In the genomic region with DNA sequence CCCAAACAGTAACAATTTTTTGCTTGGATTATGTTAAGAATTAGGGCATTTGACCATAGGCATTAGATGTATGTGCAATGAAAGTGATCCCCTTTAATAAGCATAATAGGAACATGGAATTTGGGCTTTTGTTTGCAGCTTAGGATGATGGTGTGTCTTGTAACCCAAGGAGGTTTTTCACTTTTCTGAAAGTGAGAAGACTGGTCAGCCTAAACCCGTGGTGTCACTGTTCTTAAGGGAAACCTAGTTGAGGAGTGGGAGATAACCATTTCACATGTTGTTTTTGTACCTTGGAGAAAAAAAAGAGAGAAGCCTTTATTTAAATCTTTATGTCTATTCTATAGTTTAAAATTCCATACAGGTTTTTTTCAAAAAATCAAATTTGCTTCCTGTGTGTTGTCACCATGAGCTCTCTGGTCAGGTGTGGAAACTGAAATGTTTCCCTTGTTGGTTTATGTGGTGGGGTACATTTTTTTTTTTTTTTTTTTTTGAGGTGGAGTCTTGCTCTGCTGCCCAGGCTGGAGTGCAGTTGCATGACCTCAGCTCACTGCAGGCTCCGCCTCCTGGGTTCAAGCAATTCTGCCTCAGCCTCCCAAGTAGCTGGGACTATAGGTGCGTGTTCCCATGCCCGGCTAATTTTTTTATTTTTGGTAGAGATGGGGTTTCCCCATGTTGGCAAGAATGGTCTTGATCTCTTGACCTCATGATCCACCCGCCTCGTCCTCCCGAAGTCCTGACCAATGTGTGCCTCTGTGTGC, we compare ENCODE assay signal across 10 cellular contexts. TPM values are rescaled to one million over a fixed set of nuclear protein-coding genes. Genes with fewer than 3 reads are reported as not detected.
DNase-seq lines count a peak whose midpoint lies in the region; ATAC-seq, FAIRE-seq and TF ChIP-seq lines count a peak whose summit lies in the region.
"Had no signal": no experiment of that assay in that cellular context is flagged by ENCODE, and none has a peak within 500 bp of the region (broad histone marks: within the 10 kb centered on the region; RNA-seq: fewer than 3 reads in every experiment).

No MANE protein-coding gene starts in this region.

- FAIRE-seq in RCC 7860 (lab: Jason Lieb, UNC), result no peak

- no peaks in the 10 kb centered on the region for H3K4me1 ChIP-seq in PC-3 (ENCODE audit: insufficient read depth, low read length)

- POLR2A ChIA-PET in PC-3 (lab: Charles Lee; ENCODE audit: unreplicated experiment), result no interaction called here

- H3K27me3 Mint-ChIP-seq in osteocyte (ENCODE audit: unreplicated experiment), result no peaks in the 10 kb centered on the region

- no peaks in the 10 kb centered on the region for H3K9me3 ChIP-seq in PC-3 (ENCODE audit: low read length)
- H3K9me3 ChIP-seq: thoracic aorta had no signal

- H3K4me3 ChIP-seq in GM12865 (ENCODE audit: low read depth, low read length) (no peak overlapping the region), PC-3 (ENCODE audit: low read length) (no peak overlapping the region)
- H3K4me3 ChIP-seq: thoracic aorta had no signal

- CTCF ChIA-PET in PC-3 (lab: Charles Lee), result no interaction called here

- H3K27ac Mint-ChIP-seq in osteocyte (ENCODE audit: unreplicated experiment), result no peak overlapping the region

- no TSS peak for BruUV-seq in PC-3 (replicated peaks; lab: Mats Ljungman, UMichigan)

- H3K9me2 ChIP-seq in PC-3 (replicated peaks; ENCODE audit: low read length), result no peaks in the 10 kb centered on the region

- H3K4me1 Mint-ChIP-seq in osteocyte (ENCODE audit: unreplicated experiment), result peaks cover 8% of the 10 kb centered on the region

- H2AFZ ChIP-seq in PC-3 (ENCODE audit: low read length), result no peak overlapping the region

- H3K9ac ChIP-seq in PC-3 (ENCODE audit: low read length), result no peak overlapping the region

- no peak for TF ChIP-seq CTCF in GM12865 (IDR thresholded peaks at IDR 0.05; ENCODE audit: insufficient read depth, low read depth, low read length, missing control alignments)
- TF ChIP-seq CTCF in PC-3 (conservative IDR thresholded peaks at IDR 0.05; ENCODE audit: low read depth, low read length), result no peak
- no peak for TF ChIP-seq CTCF in osteocyte (IDR thresholded peaks at IDR 0.05)

- H3K9me3 Mint-ChIP-seq in osteocyte (ENCODE audit: unreplicated experiment), result no peaks in the 10 kb centered on the region

- H3K79me2 ChIP-seq in PC-3 (ENCODE audit: low read length), result peaks cover 16% of the 10 kb centered on the region

- peak; percentile 68 for DNase-seq in GM12865 (ENCODE audit: low read depth)
- DNase-seq in PC-3, result no peak
- no peak for DNase-seq in osteocyte (ENCODE audit: extremely low spot score, unreplicated experiment)
- DNase-seq in RCC 7860 (ENCODE audit: low spot score), result no peak
- DNase-seq: KBM-7 had no signal

- no peaks in the 10 kb centered on the region for H3K36me3 Mint-ChIP-seq in osteocyte (ENCODE audit: unreplicated experiment)

- H3K27me3 ChIP-seq in PC-3 (ENCODE audit: low read length), result no peaks in the 10 kb centered on the region

- no peaks in the 10 kb centered on the region for H3F3A ChIP-seq in PC-3 (ENCODE audit: low read length, unreplicated experiment)

- no peaks in the 10 kb centered on the region for H3K36me3 ChIP-seq in PC-3 (ENCODE audit: low read depth, low read length)
- H3K36me3 ChIP-seq: thoracic aorta had no signal

- no peak overlapping the region for H3K4me3 Mint-ChIP-seq in osteocyte (ENCODE audit: unreplicated experiment)

- intact Hi-C loops in PC-3 (cut with micrococcal nuclease), result no loop called here

- H3K4me2 ChIP-seq in PC-3 (ENCODE audit: low read length), result no peak overlapping the region

- ATAC-seq in GM19467 (IDR thresholded peaks at IDR 0.05; ENCODE audit: unreplicated experiment) (peak; percentile 59), HG03135 (IDR thresholded peaks at IDR 0.05; ENCODE audit: unreplicated experiment) (peak; percentile 57), PC-3 (no peak), HG03139 (IDR thresholded peaks at IDR 0.05; ENCODE audit: unreplicated experiment) (no peak)

- H3K27ac ChIP-seq in angular gyrus (ENCODE audit: low read depth, low read length) (peak overlapping the region; percentile 6), PC-3 (ENCODE audit: low read length) (no peak overlapping the region)
- H3K27ac ChIP-seq: thoracic aorta had no signal

- no peaks in the 10 kb centered on the region for H4K20me1 ChIP-seq in PC-3 (ENCODE audit: low read length)

RNA-seq across cellular contexts. Expression of a gene that starts 7.7 kb away (rescaled TPM):
- 56.6 and 61.5 TPM in 2 replicates for total RNA-seq in PC-3 (2014; rRNA removed)
- total RNA-seq in osteocyte, result 41.4 and 42.3 TPM in 2 replicates

RNA-seq across cellular contexts. Expression of a gene that starts 28.9 kb away (rescaled TPM):
- total RNA-seq in PC-3 (2014; rRNA removed) (0.11 and 0.17 TPM in 2 replicates), osteocyte (0.05 TPM in 1 of 2 replicates, not detected in the other)

Comparison
In these comparisons a context has a peak if more than half of its experiments do, and no peak if none do; other contexts are left out.
1. ATAC-seq: peak in GM19467 (single experiment) and HG03135 (single experiment); none in PC-3 (single experiment) and HG03139 (single experiment).